Comparison of ENCODE assay signal across 8 cellular contexts in the genomic region with DNA sequence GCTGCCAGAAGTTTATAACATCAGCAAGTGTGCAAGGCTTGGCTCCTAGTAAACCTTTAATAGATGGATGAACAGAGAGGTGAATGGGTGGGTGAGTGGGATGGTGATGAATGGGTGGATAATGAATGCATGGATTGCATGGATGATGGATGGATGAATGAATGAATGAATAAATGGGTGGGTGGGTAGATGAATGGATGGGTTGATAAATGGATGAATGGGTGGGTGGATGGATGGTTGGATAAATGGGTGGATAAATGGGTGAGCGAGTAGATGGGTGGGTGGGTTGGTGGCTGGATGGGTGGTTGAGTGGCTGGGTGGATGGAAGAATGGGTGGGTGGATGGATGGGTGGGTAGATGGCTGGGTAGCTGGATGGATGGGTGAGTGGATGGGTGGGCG.
"Had no signal": no experiment of that assay in that cellular context is flagged by ENCODE, and none has a peak within 500 bp of the region (broad histone marks: within the 10 kb centered on the region; RNA-seq: fewer than 3 reads in every experiment).

No MANE protein-coding gene starts in this region.

- H3K27ac Mint-ChIP-seq: IgD-negative memory B cell had no signal

- ATAC-seq: HCT116, HepG2 had no signal

- H3K9me3 ChIP-seq: HAP-1 had no signal

- H3K4me3 Mint-ChIP-seq: IgD-negative memory B cell had no signal

- H3K4me1 Mint-ChIP-seq: IgD-negative memory B cell had no signal

- DNase-seq: GM23248, GOT3, H7, KBM-7 had no signal

- H3K36me3 Mint-ChIP-seq: IgD-negative memory B cell had no signal

- H3K36me3 ChIP-seq: HAP-1 had no signal

- H3K4me1 ChIP-seq: HAP-1 had no signal

- H3K27ac ChIP-seq: GM23248 had no signal

- H3K4me3 ChIP-seq: GM23248, HAP-1 had no signal
